11 cellular contexts compared by ENCODE assay signal in the genomic region with DNA sequence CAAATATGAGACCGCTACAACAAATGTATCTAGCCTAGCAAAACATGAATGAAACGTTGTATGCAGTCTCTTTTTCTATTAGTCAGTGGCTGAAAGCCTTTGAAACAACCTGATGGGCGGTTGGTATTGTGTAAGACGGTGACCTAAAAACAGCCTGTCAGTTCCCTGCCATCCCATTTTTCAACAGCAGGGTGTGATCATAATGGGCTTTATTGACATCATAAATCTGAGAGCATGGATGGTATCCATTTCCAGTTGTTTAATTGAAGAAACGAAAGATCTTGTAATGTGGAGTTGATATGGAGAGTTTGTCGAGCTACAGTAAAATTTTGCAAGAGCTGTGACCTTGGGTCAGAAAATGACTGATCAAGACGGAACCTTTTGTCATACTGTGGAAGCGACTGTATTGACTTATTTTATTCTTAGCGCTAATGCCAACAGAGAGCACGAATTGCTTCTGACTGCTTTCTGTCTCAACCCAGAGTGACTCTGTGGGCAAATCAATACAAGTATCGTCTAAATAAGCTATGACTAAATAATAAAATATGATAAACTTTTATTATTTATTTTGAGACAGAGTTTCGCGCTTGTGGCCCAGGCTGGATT. TPM values are rescaled to one million over a fixed set of nuclear protein-coding genes. Genes with fewer than 3 reads are reported as not detected.
DNase-seq lines count a peak whose midpoint lies in the region; ATAC-seq and TF ChIP-seq lines count a peak whose summit lies in the region.
"Had no signal": no experiment of that assay in that cellular context is flagged by ENCODE, and none has a peak within 500 bp of the region (broad histone marks: within the 10 kb centered on the region; RNA-seq: fewer than 3 reads in every experiment).

No MANE protein-coding gene starts in this region.

- no peak overlapping the region for H3K4me3 Mint-ChIP-seq in activated CD4-positive, alpha-beta T cell treated with anti-CD3 and anti-CD28 coated beads, Interleukin-2, amount 10 ng/mL, durations not matched to agents 7 days and 5 days
- H3K4me3 Mint-ChIP-seq: CD4-positive, alpha-beta memory T cell had no signal

- no peak for ATAC-seq in HG02981 (IDR thresholded peaks at IDR 0.05; ENCODE audit: unreplicated experiment)

- no peaks in the 10 kb centered on the region for H3K4me1 Mint-ChIP-seq in activated CD4-positive, alpha-beta T cell treated with anti-CD3 and anti-CD28 coated beads, Interleukin-2, amount 10 ng/mL, durations not matched to agents 7 days and 5 days
- H3K4me1 Mint-ChIP-seq: CD4-positive, alpha-beta memory T cell had no signal

- no peak overlapping the region for H3K4me3 ChIP-seq in retinal pigment epithelial cell (ENCODE audit: low read length)

- CTCF ChIA-PET in activated CD4-positive, alpha-beta T cell treated with anti-CD3 and anti-CD28 coated beads, Interleukin-2, amount 10 ng/mL, durations not matched to agents 7 days and 5 days (lab: Charles Lee) = no interaction called here

- H3K27ac Mint-ChIP-seq in activated CD4-positive, alpha-beta T cell treated with anti-CD3 and anti-CD28 coated beads, Interleukin-2, amount 10 ng/mL, durations not matched to agents 7 days and 5 days = no peak overlapping the region
- H3K27ac Mint-ChIP-seq: CD4-positive, alpha-beta memory T cell had no signal

- no peaks in the 10 kb centered on the region for H3K9me3 Mint-ChIP-seq in activated CD4-positive, alpha-beta T cell treated with anti-CD3 and anti-CD28 coated beads, Interleukin-2, amount 10 ng/mL, durations not matched to agents 7 days and 5 days
- H3K9me3 Mint-ChIP-seq: CD4-positive, alpha-beta memory T cell had no signal

- POLR2A ChIA-PET in activated CD4-positive, alpha-beta T cell treated with anti-CD3 and anti-CD28 coated beads, Interleukin-2, amount 10 ng/mL, durations not matched to agents 7 days and 5 days (lab: Charles Lee) = no interaction called here

- peaks cover 3% of the 10 kb centered on the region for H3K27me3 Mint-ChIP-seq in activated CD4-positive, alpha-beta T cell treated with anti-CD3 and anti-CD28 coated beads, Interleukin-2, amount 10 ng/mL, durations not matched to agents 7 days and 5 days

- peak; percentile 16 for DNase-seq in activated CD4-positive, alpha-beta T cell treated with anti-CD3 and anti-CD28 coated beads, Interleukin-2, amount 10 ng/mL, durations not matched to agents 7 days and 5 days
- DNase-seq in activated CD4-positive, alpha-beta T cell treated with anti-CD3 and anti-CD28 coated beads, Interleukin-2, amount 50 U/mL, for 1 hour = no peak
- DNase-seq in NCI-H460 (ENCODE audit: extremely low read depth, low read depth) (peak; percentile 78), dermis blood vessel endothelial cell (peak; percentile 47), retinal pigment epithelial cell (ENCODE audit: low read depth) (no peak), activated T-cell treated with anti-CD3 and anti-CD28 coated beads for 4 hours (no peak)
- DNase-seq in activated CD8-positive, alpha-beta memory T cell treated with anti-CD3 and anti-CD28 coated beads for 24 hours = no peak
- DNase-seq: CD4-positive, alpha-beta memory T cell; islet precursor cell had no signal

- peak; percentile 38 for TF ChIP-seq CTCF in retinal pigment epithelial cell (conservative IDR thresholded peaks at IDR 0.05; ENCODE audit: low read depth, low read length)

- H3K36me3 Mint-ChIP-seq in activated CD4-positive, alpha-beta T cell treated with anti-CD3 and anti-CD28 coated beads, Interleukin-2, amount 10 ng/mL, durations not matched to agents 7 days and 5 days (ENCODE audit: low read depth) = no peaks in the 10 kb centered on the region
- H3K36me3 Mint-ChIP-seq: CD4-positive, alpha-beta memory T cell had no signal

RNA-seq across cellular contexts. Expression of a gene that starts 12.3 kb away (rescaled TPM):
- total RNA-seq in activated CD4-positive, alpha-beta T cell treated with anti-CD3 and anti-CD28 coated beads, Interleukin-2, amount 10 ng/mL, durations not matched to agents 7 days and 5 days = not detected
- 0.97 and 2.5 TPM in 2 replicates for total RNA-seq in NCI-H460 (2014; rRNA removed; shearing (Covaris generic))
- polyA plus RNA-seq in NCI-H460 (2014; cell fraction: nucleus; rRNA removed) = 2.8 and 3.6 TPM in 2 replicates
- total RNA-seq in dermis blood vessel endothelial cell = not detected in 2 replicates
- total RNA-seq: CD4-positive, alpha-beta memory T cell; urinary bladder had no signal
- polyA plus RNA-seq: CD4-positive, alpha-beta memory T cell; urinary bladder had no signal

RNA-seq across cellular contexts. Expression of a gene that starts 34.0 kb away (rescaled TPM):
- not detected for total RNA-seq in activated CD4-positive, alpha-beta T cell treated with anti-CD3 and anti-CD28 coated beads, Interleukin-2, amount 10 ng/mL, durations not matched to agents 7 days and 5 days
- 0.97 and 1.2 TPM in 2 replicates for total RNA-seq in NCI-H460 (2014; rRNA removed; shearing (Covaris generic))
- polyA plus RNA-seq in NCI-H460 (2014; cell fraction: nucleus; rRNA removed) = 0.40 TPM in 1 of 2 replicates, not detected in the other
- not detected in 2 replicates for total RNA-seq in dermis blood vessel endothelial cell
- total RNA-seq: CD4-positive, alpha-beta memory T cell had no signal
- polyA plus RNA-seq: CD4-positive, alpha-beta memory T cell had no signal

RNA-seq across cellular contexts. Expression of a gene that starts 57.3 kb away (rescaled TPM):
- total RNA-seq in activated CD4-positive, alpha-beta T cell treated with anti-CD3 and anti-CD28 coated beads, Interleukin-2, amount 10 ng/mL, durations not matched to agents 7 days and 5 days = 10 to 100 TPM; 11.3 to 12.9 TPM
- 29.2 and 33.0 TPM in 2 replicates for total RNA-seq in NCI-H460 (2014; rRNA removed; shearing (Covaris generic))
- 35.3 and 57.2 TPM in 2 replicates for polyA plus RNA-seq in NCI-H460 (2014; cell fraction: nucleus; rRNA removed)
- total RNA-seq in dermis blood vessel endothelial cell = 79.7 and 82.4 TPM in 2 replicates

RNA-seq across cellular contexts. Expression of a gene that starts 57.6 kb away (rescaled TPM):
- 10 to 100 TPM; 34.9 to 45.6 TPM for total RNA-seq in activated CD4-positive, alpha-beta T cell treated with anti-CD3 and anti-CD28 coated beads, Interleukin-2, amount 10 ng/mL, durations not matched to agents 7 days and 5 days
- 63.2 and 73.9 TPM in 2 replicates for total RNA-seq in NCI-H460 (2014; rRNA removed; shearing (Covaris generic))
- 88.8 and 144 TPM in 2 replicates for polyA plus RNA-seq in NCI-H460 (2014; cell fraction: nucleus; rRNA removed)
- total RNA-seq in dermis blood vessel endothelial cell = 76.5 and 89.2 TPM in 2 replicates

RNA-seq across cellular contexts. Expression of a gene that starts 58.7 kb away (rescaled TPM):
- 10 to 100 TPM; 12.8 to 13.6 TPM for total RNA-seq in activated CD4-positive, alpha-beta T cell treated with anti-CD3 and anti-CD28 coated beads, Interleukin-2, amount 10 ng/mL, durations not matched to agents 7 days and 5 days
- total RNA-seq in NCI-H460 (2014; rRNA removed; shearing (Covaris generic)) = 5.8 and 7.4 TPM in 2 replicates
- 19.4 and 69.8 TPM in 2 replicates for polyA plus RNA-seq in NCI-H460 (2014; cell fraction: nucleus; rRNA removed)
- 6.6 and 8.1 TPM in 2 replicates for total RNA-seq in dermis blood vessel endothelial cell

Comparison
In these comparisons a context has a peak if more than half of its experiments do, and no peak if none do; other contexts are left out.
1. DNase-seq: peak in activated CD4-positive, alpha-beta T cell treated with anti-CD3 and anti-CD28 coated beads, Interleukin-2, amount 10 ng/mL, durations not matched to agents 7 days and 5 days (single experiment), NCI-H460 (single experiment) and dermis blood vessel endothelial cell (single experiment); none in activated CD4-positive, alpha-beta T cell treated with anti-CD3 and anti-CD28 coated beads, Interleukin-2, amount 50 U/mL, for 1 hour (single experiment), retinal pigment epithelial cell (single experiment), activated CD8-positive, alpha-beta memory T cell treated with anti-CD3 and anti-CD28 coated beads for 24 hours (single experiment) and activated T-cell treated with anti-CD3 and anti-CD28 coated beads for 4 hours (single experiment).